In genomic region chr5:159403906-159404641, GRCh38 we compare ENCODE assay signal across 1 cellular context.
TF ChIP-seq lines count a peak whose summit lies in the region.

No MANE protein-coding gene starts in this region.

TF ChIP-seq in HEK293, 187 proteins besides CTCF, POLR2A, EP300 and RAD21 (continued from another document and continues in another):
- TF ChIP-seq, protein P1, sequence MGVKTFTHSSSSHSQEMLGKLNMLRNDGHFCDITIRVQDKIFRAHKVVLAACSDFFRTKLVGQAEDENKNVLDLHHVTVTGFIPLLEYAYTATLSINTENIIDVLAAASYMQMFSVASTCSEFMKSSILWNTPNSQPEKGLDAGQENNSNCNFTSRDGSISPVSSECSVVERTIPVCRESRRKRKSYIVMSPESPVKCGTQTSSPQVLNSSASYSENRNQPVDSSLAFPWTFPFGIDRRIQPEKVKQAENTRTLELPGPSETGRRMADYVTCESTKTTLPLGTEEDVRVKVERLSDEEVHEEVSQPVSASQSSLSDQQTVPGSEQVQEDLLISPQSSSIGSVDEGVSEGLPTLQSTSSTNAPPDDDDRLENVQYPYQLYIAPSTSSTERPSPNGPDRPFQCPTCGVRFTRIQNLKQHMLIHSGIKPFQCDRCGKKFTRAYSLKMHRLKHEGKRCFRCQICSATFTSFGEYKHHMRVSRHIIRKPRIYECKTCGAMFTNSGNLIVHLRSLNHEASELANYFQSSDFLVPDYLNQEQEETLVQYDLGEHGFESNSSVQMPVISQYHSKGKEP (tag by site-specific recombination; IDR thresholded peaks at IDR 0.05): 0 out of 2 replicates have a peak, but pooled peaks have one; percentile 27
- TF ChIP-seq ZNF280D (tag by site-specific recombination; IDR thresholded peaks at IDR 0.05) (no peak), SCRT1 (tag by site-specific recombination; IDR thresholded peaks at IDR 0.05; ENCODE audit: borderline replicate concordance) (peak; percentile 54; the same call in 1 of the 2 replicates), ZNF707 (tag by site-specific recombination; IDR thresholded peaks at IDR 0.05) (no peak), ZFHX2 (tag by site-specific recombination; conservative IDR thresholded peaks at IDR 0.05) (no peak), ZNF175 (tag by site-specific recombination; IDR thresholded peaks at IDR 0.05) (no peak), ZNF239 (tag by site-specific recombination; IDR thresholded peaks at IDR 0.05) (no peak), ZNF777 (tag by site-specific recombination; IDR thresholded peaks at IDR 0.05; ENCODE audit: borderline replicate concordance) (no peak), ZNF549 (tag by site-specific recombination; IDR thresholded peaks at IDR 0.05) (no peak), ZNF610 (tag by site-specific recombination; IDR thresholded peaks at IDR 0.05; ENCODE audit: borderline replicate concordance) (no peak), ZNF518A (tag by site-specific recombination; conservative IDR thresholded peaks at IDR 0.05; ENCODE audit: low read depth) (no peak), ZNF223 (tag by site-specific recombination; IDR thresholded peaks at IDR 0.05) (no peak), ZBTB48 (tag by site-specific recombination; IDR thresholded peaks at IDR 0.05) (peak; percentile 49; the same call in 1 of the 2 replicates), ELK4 (IDR thresholded peaks at IDR 0.05; ENCODE audit: borderline replicate concordance, low read depth, low read length) (no peak), KLF17 (tag by site-specific recombination; IDR thresholded peaks at IDR 0.05) (no peak), ZBTB8A (tag by site-specific recombination; IDR thresholded peaks at IDR 0.05) (peak; percentile 86), ZNF629 (tag by site-specific recombination; IDR thresholded peaks at IDR 0.05) (0 out of 2 replicates have a peak, but pooled peaks have one; percentile 9), PRDM4 (tag by site-specific recombination; IDR thresholded peaks at IDR 0.05) (peak; percentile 48), ZBTB1 (tag by site-specific recombination; IDR thresholded peaks at IDR 0.05) (no peak), ZXDB (tag by site-specific recombination; IDR thresholded peaks at IDR 0.05) (peak; percentile 13; the same call in 1 of the 2 replicates), SP2 (tag by site-specific recombination; IDR thresholded peaks at IDR 0.05) (no peak), ZNF394 (tag by site-specific recombination; IDR thresholded peaks at IDR 0.05; ENCODE audit: borderline replicate concordance) (no peak), PATZ1 (tag by site-specific recombination; IDR thresholded peaks at IDR 0.05) (peak; percentile 40)
- TF ChIP-seq, protein P2, sequence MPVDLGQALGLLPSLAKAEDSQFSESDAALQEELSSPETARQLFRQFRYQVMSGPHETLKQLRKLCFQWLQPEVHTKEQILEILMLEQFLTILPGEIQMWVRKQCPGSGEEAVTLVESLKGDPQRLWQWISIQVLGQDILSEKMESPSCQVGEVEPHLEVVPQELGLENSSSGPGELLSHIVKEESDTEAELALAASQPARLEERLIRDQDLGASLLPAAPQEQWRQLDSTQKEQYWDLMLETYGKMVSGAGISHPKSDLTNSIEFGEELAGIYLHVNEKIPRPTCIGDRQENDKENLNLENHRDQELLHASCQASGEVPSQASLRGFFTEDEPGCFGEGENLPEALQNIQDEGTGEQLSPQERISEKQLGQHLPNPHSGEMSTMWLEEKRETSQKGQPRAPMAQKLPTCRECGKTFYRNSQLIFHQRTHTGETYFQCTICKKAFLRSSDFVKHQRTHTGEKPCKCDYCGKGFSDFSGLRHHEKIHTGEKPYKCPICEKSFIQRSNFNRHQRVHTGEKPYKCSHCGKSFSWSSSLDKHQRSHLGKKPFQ (tag by site-specific recombination; IDR thresholded peaks at IDR 0.05): peak; percentile 45; the same call in 1 of the 2 replicates
- TF ChIP-seq, protein P3, sequence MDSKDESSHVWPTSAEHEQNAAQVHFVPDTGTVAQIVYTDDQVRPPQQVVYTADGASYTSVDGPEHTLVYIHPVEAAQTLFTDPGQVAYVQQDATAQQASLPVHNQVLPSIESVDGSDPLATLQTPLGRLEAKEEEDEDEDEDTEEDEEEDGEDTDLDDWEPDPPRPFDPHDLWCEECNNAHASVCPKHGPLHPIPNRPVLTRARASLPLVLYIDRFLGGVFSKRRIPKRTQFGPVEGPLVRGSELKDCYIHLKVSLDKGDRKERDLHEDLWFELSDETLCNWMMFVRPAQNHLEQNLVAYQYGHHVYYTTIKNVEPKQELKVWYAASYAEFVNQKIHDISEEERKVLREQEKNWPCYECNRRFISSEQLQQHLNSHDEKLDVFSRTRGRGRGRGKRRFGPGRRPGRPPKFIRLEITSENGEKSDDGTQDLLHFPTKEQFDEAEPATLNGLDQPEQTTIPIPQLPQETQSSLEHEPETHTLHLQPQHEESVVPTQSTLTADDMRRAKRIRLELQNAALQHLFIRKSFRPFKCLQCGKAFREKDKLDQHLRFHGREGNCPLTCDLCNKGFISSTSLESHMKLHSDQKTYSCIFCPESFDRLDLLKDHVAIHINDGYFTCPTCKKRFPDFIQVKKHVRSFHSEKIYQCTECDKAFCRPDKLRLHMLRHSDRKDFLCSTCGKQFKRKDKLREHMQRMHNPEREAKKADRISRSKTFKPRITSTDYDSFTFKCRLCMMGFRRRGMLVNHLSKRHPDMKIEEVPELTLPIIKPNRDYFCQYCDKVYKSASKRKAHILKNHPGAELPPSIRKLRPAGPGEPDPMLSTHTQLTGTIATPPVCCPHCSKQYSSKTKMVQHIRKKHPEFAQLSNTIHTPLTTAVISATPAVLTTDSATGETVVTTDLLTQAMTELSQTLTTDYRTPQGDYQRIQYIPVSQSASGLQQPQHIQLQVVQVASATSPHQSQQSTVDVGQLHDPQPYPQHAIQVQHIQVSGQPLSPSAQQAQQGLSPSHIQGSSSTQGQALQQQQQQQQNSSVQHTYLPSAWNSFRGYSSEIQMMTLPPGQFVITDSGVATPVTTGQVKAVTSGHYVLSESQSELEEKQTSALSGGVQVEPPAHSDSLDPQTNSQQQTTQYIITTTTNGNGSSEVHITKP (tag by site-specific recombination; IDR thresholded peaks at IDR 0.05): 0 out of 2 replicates have a peak, but pooled peaks have one; percentile 29
- TF ChIP-seq, protein P4, sequence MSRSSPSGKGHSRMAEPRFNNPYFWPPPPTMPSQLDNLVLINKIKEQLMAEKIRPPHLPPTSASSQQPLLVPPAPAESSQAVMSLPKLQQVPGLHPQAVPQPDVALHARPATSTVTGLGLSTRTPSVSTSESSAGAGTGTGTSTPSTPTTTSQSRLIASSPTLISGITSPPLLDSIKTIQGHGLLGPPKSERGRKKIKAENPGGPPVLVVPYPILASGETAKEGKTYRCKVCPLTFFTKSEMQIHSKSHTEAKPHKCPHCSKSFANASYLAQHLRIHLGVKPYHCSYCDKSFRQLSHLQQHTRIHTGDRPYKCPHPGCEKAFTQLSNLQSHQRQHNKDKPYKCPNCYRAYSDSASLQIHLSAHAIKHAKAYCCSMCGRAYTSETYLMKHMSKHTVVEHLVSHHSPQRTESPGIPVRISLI (tag by site-specific recombination; IDR thresholded peaks at IDR 0.05): no peak
